Comparison of ENCODE assay signal across 13 cellular contexts in the genomic region with DNA sequence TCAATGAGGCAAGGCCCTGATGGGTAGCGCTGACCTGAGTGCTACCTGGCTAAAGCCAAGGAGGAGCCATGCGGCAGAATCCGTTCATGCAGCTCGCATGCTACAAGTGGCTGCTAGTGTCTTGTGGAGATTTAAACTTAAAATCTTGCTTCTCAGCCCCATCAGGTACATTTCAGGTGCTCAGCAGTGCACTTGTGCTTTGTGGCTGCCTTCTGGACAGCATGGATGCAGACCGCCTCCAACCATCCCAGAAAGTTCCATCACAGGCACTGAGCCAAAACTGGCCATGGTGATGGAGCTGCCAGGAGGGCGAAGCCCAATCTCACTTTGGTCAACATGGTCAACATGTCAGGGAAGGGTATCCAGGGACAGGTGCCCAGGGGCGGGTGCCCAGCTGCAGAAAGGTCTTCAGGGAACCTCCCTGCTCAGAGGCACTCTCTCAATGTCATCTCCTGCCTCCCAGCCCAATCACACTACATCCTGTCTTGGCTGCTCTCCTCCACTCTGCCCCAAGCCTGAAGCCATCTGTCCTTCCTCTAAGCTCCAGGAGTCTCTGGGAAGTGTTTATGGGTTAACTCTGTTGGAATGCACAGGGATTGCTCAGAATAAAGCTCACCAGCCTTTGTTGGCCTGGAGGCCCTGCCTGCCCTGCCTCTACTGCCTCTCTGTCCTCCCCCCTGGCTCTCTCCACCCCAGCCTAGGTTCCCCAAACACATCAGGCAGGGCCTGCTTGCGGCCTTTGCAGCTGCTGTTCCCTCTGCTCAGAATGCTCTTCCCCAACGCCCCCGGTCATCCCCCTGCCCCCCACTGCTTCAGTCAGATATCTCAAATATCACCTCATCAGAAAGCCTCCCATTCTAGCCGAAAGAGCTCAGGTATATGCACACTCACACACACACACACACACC. TPM values are rescaled to one million over a fixed set of nuclear protein-coding genes. Genes with fewer than 3 reads are reported as not detected.
DNase-seq lines count a peak whose midpoint lies in the region; ATAC-seq, FAIRE-seq and TF ChIP-seq lines count a peak whose summit lies in the region.
"Had no signal": no experiment of that assay in that cellular context is flagged by ENCODE, and none has a peak within 500 bp of the region (broad histone marks: within the 10 kb centered on the region; RNA-seq: fewer than 3 reads in every experiment).

No MANE protein-coding gene starts in this region.

- H3K4me3 ChIP-seq in colonic mucosa = no peak overlapping the region
- H3K4me3 ChIP-seq in small intestine (ENCODE audit: low read depth in 1 of 2, low read length in 2 of 2) = no peak overlapping the region

- H3K27ac ChIP-seq in colonic mucosa (peak overlapping the region; percentile 46), small intestine (ENCODE audit: low read depth in 1 of 2, low read length in 1 of 2) (peak overlapping the region; percentile 13 to 87)
- H3K27ac ChIP-seq: HL-60 had no signal

- CTCF ChIA-PET in activated CD4-positive, alpha-beta T cell treated with anti-CD3 and anti-CD28 coated beads, Interleukin-2, amount 10 ng/mL, durations not matched to agents 7 days and 5 days (lab: Charles Lee) = interaction anchor here (1.5 to 1.7 kb wide), 2 partner anchors 10 to 25 kb away, joined by 3 to 6 read pairs; no protein-coding TSS in a partner anchor

- POLR2A ChIA-PET in activated CD4-positive, alpha-beta T cell treated with anti-CD3 and anti-CD28 coated beads, Interleukin-2, amount 10 ng/mL, durations not matched to agents 7 days and 5 days (lab: Charles Lee) = no interaction called here

- no peak overlapping the region for H3K4me3 Mint-ChIP-seq in activated CD4-positive, alpha-beta T cell treated with anti-CD3 and anti-CD28 coated beads, Interleukin-2, amount 10 ng/mL, durations not matched to agents 7 days and 5 days
- H3K4me3 Mint-ChIP-seq: activated naive CD4-positive, alpha-beta T cell treated with anti-CD3 and anti-CD28 coated beads for 36 hours had no signal

- H3K9ac ChIP-seq in colonic mucosa (ENCODE audit: low read depth in 2 of 2, low read length in 2 of 2) = no peak overlapping the region

- 87 to 92% (median 88%) methylated on average over 11 of the region's 11 CpGs for WGBS in small intestine, 3 donors

- ATAC-seq in GM21576 (IDR thresholded peaks at IDR 0.05; ENCODE audit: unreplicated experiment) = no peak

- H3K36me3 Mint-ChIP-seq in activated CD4-positive, alpha-beta T cell treated with anti-CD3 and anti-CD28 coated beads, Interleukin-2, amount 10 ng/mL, durations not matched to agents 7 days and 5 days (ENCODE audit: low read depth) = no peaks in the 10 kb centered on the region

- H3K4me1 Mint-ChIP-seq in activated CD4-positive, alpha-beta T cell treated with anti-CD3 and anti-CD28 coated beads, Interleukin-2, amount 10 ng/mL, durations not matched to agents 7 days and 5 days = peaks cover 50% of the 10 kb centered on the region

- intact Hi-C loops in colonic mucosa (cut with DNase I) = loop anchor here (2.0 to 5.0 kb wide), 2 partner anchors 65 to 73 kb away; no protein-coding TSS in a partner anchor

- no peaks in the 10 kb centered on the region for H3K9me3 Mint-ChIP-seq in activated CD4-positive, alpha-beta T cell treated with anti-CD3 and anti-CD28 coated beads, Interleukin-2, amount 10 ng/mL, durations not matched to agents 7 days and 5 days
- H3K9me3 Mint-ChIP-seq: activated naive CD4-positive, alpha-beta T cell treated with anti-CD3 and anti-CD28 coated beads for 36 hours had no signal

- H3K27me3 Mint-ChIP-seq in activated CD4-positive, alpha-beta T cell treated with anti-CD3 and anti-CD28 coated beads, Interleukin-2, amount 10 ng/mL, durations not matched to agents 7 days and 5 days = peaks cover 5% of the 10 kb centered on the region

- H3K4me1 ChIP-seq in colonic mucosa (peaks cover 8% of the 10 kb centered on the region), small intestine (ENCODE audit: control insufficient read depth in 2 of 2, insufficient read depth in 1 of 2, low read depth in 1 of 2, low read length in 1 of 2) (no peaks in the 10 kb centered on the region)

- peak overlapping the region; percentile 98 for H3K27ac Mint-ChIP-seq in activated CD4-positive, alpha-beta T cell treated with anti-CD3 and anti-CD28 coated beads, Interleukin-2, amount 10 ng/mL, durations not matched to agents 7 days and 5 days
- H3K27ac Mint-ChIP-seq: activated naive CD4-positive, alpha-beta T cell treated with anti-CD3 and anti-CD28 coated beads for 36 hours had no signal

- no peak for FAIRE-seq in small intestine (lab: Jason Lieb, UNC)
- FAIRE-seq: keratinocyte had no signal

- H3K36me3 ChIP-seq in colonic mucosa (no peaks in the 10 kb centered on the region), small intestine (ENCODE audit: control insufficient read depth in 2 of 2, insufficient read depth in 2 of 2, low read length in 2 of 2) (no peaks in the 10 kb centered on the region)

- H3K9me3 ChIP-seq in colonic mucosa = no peaks in the 10 kb centered on the region
- no peaks in the 10 kb centered on the region for H3K9me3 ChIP-seq in small intestine (ENCODE audit: control insufficient read depth, low read depth)

- no peak for DNase-seq in activated CD4-positive, alpha-beta T cell treated with anti-CD3 and anti-CD28 coated beads, Interleukin-2, amount 10 ng/mL, durations not matched to agents 7 days and 5 days
- no peak for DNase-seq in activated CD4-positive, alpha-beta T cell treated with anti-CD3 and anti-CD28 coated beads, Interleukin-2, amount 50 U/mL, for 1 hour
- DNase-seq in NCI-H1694 (lab: John Stamatoyannopoulos, UW) = peak; percentile 10
- no peak for DNase-seq in colonic mucosa
- DNase-seq in small intestine = no peak
- no peak for DNase-seq in iPS-NIHi7 (ENCODE audit: extremely low spot score)
- no peak for DNase-seq in KG1 (lab: John Stamatoyannopoulos, UW)

- no peak for TF ChIP-seq CTCF in colonic mucosa (IDR thresholded peaks at IDR 0.05)

- H3K27me3 ChIP-seq in colonic mucosa (no peaks in the 10 kb centered on the region), small intestine (ENCODE audit: control insufficient read depth in 2 of 2, insufficient read depth in 2 of 2, low read length in 2 of 2) (no peaks in the 10 kb centered on the region)

RNA-seq across cellular contexts. Expression of gene TNFRSF13B, which starts 18.3 kb away (rescaled TPM):
- total RNA-seq in activated CD4-positive, alpha-beta T cell treated with anti-CD3 and anti-CD28 coated beads, Interleukin-2, amount 10 ng/mL, durations not matched to agents 7 days and 5 days = not detected
- 1 to 10 TPM in 1 of 2 donors, under 1 TPM in 1; 0.42 to 1.1 TPM for total RNA-seq in colonic mucosa
- 1 to 10 TPM in 2 of 3 donors, not detected in 1; 2.0 to 3.0 TPM for polyA plus RNA-seq in small intestine
- total RNA-seq: A673; activated naive CD4-positive, alpha-beta T cell treated with anti-CD3 and anti-CD28 coated beads for 36 hours; T-helper 2 cell treated with Interferon-gamma antibody and Interleukin-4, amounts not matched to agents 100 ng/mL and 5 ng/mL, for 36 hours had no signal
- polyA plus RNA-seq: keratinocyte had no signal

RNA-seq across cellular contexts. Expression of gene MPRIP, which starts 52.0 kb away (rescaled TPM):
- 100 to 1,000 TPM; 234 to 261 TPM for total RNA-seq in activated CD4-positive, alpha-beta T cell treated with anti-CD3 and anti-CD28 coated beads, Interleukin-2, amount 10 ng/mL, durations not matched to agents 7 days and 5 days
- total RNA-seq in colonic mucosa = 100 to 1,000 TPM; 146 to 211 TPM
- 100 to 1,000 TPM in 2 of 3 donors, 10 to 100 TPM in 1; 98.9 to 233 (median 219) TPM for polyA plus RNA-seq in small intestine
